ENCODE assay signal across 2 cellular contexts in genomic region chr2:69641887-69642708, GRCh38.
TF ChIP-seq lines count a peak whose summit lies in the region.

No MANE protein-coding gene starts in this region.

TF ChIP-seq in GM23338, 12 proteins besides CTCF, POLR2A, EP300 and RAD21 (continued from another document):
- TF ChIP-seq, protein P1, sequence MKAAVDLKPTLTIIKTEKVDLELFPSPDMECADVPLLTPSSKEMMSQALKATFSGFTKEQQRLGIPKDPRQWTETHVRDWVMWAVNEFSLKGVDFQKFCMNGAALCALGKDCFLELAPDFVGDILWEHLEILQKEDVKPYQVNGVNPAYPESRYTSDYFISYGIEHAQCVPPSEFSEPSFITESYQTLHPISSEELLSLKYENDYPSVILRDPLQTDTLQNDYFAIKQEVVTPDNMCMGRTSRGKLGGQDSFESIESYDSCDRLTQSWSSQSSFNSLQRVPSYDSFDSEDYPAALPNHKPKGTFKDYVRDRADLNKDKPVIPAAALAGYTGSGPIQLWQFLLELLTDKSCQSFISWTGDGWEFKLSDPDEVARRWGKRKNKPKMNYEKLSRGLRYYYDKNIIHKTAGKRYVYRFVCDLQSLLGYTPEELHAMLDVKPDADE (IDR thresholded peaks at IDR 0.05): no peak
- TF ChIP-seq, protein P2, sequence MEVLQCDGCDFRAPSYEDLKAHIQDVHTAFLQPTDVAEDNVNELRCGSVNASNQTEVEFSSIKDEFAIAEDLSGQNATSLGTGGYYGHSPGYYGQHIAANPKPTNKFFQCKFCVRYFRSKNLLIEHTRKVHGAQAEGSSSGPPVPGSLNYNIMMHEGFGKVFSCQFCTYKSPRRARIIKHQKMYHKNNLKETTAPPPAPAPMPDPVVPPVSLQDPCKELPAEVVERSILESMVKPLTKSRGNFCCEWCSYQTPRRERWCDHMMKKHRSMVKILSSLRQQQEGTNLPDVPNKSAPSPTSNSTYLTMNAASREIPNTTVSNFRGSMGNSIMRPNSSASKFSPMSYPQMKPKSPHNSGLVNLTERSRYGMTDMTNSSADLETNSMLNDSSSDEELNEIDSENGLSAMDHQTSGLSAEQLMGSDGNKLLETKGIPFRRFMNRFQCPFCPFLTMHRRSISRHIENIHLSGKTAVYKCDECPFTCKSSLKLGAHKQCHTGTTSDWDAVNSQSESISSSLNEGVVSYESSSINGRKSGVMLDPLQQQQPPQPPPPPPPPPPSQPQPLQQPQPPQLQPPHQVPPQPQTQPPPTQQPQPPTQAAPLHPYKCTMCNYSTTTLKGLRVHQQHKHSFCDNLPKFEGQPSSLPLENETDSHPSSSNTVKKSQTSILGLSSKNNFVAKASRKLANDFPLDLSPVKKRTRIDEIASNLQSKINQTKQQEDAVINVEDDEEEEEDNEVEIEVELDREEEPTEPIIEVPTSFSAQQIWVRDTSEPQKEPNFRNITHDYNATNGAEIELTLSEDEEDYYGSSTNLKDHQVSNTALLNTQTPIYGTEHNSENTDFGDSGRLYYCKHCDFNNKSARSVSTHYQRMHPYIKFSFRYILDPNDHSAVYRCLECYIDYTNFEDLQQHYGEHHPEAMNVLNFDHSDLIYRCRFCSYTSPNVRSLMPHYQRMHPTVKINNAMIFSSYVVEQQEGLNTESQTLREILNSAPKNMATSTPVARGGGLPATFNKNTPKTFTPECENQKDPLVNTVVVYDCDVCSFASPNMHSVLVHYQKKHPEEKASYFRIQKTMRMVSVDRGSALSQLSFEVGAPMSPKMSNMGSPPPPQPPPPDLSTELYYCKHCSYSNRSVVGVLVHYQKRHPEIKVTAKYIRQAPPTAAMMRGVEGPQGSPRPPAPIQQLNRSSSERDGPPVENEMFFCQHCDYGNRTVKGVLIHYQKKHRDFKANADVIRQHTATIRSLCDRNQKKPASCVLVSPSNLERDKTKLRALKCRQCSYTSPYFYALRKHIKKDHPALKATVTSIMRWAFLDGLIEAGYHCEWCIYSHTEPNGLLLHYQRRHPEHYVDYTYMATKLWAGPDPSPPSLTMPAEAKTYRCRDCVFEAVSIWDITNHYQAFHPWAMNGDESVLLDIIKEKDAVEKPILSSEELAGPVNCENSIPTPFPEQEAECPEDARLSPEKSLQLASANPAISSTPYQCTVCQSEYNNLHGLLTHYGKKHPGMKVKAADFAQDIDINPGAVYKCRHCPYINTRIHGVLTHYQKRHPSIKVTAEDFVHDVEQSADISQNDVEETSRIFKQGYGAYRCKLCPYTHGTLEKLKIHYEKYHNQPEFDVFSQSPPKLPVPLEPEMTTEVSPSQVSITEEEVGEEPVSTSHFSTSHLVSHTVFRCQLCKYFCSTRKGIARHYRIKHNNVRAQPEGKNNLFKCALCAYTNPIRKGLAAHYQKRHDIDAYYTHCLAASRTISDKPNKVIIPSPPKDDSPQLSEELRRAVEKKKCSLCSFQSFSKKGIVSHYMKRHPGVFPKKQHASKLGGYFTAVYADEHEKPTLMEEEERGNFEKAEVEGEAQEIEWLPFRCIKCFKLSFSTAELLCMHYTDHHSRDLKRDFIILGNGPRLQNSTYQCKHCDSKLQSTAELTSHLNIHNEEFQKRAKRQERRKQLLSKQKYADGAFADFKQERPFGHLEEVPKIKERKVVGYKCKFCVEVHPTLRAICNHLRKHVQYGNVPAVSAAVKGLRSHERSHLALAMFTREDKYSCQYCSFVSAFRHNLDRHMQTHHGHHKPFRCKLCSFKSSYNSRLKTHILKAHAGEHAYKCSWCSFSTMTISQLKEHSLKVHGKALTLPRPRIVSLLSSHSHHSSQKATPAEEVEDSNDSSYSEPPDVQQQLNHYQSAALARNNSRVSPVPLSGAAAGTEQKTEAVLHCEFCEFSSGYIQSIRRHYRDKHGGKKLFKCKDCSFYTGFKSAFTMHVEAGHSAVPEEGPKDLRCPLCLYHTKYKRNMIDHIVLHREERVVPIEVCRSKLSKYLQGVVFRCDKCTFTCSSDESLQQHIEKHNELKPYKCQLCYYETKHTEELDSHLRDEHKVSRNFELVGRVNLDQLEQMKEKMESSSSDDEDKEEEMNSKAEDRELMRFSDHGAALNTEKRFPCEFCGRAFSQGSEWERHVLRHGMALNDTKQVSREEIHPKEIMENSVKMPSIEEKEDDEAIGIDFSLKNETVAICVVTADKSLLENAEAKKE (CRISPR knock-in tag; IDR thresholded peaks at IDR 0.05): no peak

TF ChIP-seq in WTC11, 78 proteins besides CTCF, POLR2A, EP300 and RAD21 (continued from another document):
- TF ChIP-seq ARID4B (CRISPR knock-in tag; IDR thresholded peaks at IDR 0.05; ENCODE audit: borderline replicate concordance) (no peak), ZNF138 (CRISPR knock-in tag; conservative IDR thresholded peaks at IDR 0.05) (no peak), ZBTB43 (CRISPR knock-in tag; IDR thresholded peaks at IDR 0.05) (no peak), JAZF1 (CRISPR knock-in tag; IDR thresholded peaks at IDR 0.05) (no peak), FOXJ3 (CRISPR knock-in tag; IDR thresholded peaks at IDR 0.05; ENCODE audit: borderline replicate concordance) (no peak), JUN (CRISPR knock-in tag; IDR thresholded peaks at IDR 0.05) (no peak), TEAD4 (CRISPR knock-in tag; IDR thresholded peaks at IDR 0.05) (no peak), ZBTB21 (CRISPR knock-in tag; IDR thresholded peaks at IDR 0.05; ENCODE audit: borderline replicate concordance) (no peak)
- TF ChIP-seq, protein P3, sequence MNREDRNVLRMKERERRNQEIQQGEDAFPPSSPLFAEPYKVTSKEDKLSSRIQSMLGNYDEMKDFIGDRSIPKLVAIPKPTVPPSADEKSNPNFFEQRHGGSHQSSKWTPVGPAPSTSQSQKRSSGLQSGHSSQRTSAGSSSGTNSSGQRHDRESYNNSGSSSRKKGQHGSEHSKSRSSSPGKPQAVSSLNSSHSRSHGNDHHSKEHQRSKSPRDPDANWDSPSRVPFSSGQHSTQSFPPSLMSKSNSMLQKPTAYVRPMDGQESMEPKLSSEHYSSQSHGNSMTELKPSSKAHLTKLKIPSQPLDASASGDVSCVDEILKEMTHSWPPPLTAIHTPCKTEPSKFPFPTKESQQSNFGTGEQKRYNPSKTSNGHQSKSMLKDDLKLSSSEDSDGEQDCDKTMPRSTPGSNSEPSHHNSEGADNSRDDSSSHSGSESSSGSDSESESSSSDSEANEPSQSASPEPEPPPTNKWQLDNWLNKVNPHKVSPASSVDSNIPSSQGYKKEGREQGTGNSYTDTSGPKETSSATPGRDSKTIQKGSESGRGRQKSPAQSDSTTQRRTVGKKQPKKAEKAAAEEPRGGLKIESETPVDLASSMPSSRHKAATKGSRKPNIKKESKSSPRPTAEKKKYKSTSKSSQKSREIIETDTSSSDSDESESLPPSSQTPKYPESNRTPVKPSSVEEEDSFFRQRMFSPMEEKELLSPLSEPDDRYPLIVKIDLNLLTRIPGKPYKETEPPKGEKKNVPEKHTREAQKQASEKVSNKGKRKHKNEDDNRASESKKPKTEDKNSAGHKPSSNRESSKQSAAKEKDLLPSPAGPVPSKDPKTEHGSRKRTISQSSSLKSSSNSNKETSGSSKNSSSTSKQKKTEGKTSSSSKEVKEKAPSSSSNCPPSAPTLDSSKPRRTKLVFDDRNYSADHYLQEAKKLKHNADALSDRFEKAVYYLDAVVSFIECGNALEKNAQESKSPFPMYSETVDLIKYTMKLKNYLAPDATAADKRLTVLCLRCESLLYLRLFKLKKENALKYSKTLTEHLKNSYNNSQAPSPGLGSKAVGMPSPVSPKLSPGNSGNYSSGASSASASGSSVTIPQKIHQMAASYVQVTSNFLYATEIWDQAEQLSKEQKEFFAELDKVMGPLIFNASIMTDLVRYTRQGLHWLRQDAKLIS (CRISPR knock-in tag; IDR thresholded peaks at IDR 0.05; ENCODE audit: borderline replicate concordance): no peak
- TF ChIP-seq, protein P4, sequence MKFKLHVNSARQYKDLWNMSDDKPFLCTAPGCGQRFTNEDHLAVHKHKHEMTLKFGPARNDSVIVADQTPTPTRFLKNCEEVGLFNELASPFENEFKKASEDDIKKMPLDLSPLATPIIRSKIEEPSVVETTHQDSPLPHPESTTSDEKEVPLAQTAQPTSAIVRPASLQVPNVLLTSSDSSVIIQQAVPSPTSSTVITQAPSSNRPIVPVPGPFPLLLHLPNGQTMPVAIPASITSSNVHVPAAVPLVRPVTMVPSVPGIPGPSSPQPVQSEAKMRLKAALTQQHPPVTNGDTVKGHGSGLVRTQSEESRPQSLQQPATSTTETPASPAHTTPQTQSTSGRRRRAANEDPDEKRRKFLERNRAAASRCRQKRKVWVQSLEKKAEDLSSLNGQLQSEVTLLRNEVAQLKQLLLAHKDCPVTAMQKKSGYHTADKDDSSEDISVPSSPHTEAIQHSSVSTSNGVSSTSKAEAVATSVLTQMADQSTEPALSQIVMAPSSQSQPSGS (CRISPR knock-in tag; IDR thresholded peaks at IDR 0.05; ENCODE audit: borderline replicate concordance, low read depth): no peak
- TF ChIP-seq, protein P5, sequence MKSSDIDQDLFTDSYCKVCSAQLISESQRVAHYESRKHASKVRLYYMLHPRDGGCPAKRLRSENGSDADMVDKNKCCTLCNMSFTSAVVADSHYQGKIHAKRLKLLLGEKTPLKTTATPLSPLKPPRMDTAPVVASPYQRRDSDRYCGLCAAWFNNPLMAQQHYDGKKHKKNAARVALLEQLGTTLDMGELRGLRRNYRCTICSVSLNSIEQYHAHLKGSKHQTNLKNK (CRISPR knock-in tag; IDR thresholded peaks at IDR 0.05): no peak
